22 cellular contexts compared by ENCODE assay signal in genomic region chr13:113769106-113769505, GRCh38.
"Had no signal": no experiment of that assay in that cellular context is flagged by ENCODE, and none has a peak within 500 bp of the region (broad histone marks: within the 10 kb centered on the region; RNA-seq: fewer than 3 reads in every experiment).

No MANE protein-coding gene starts in this region.

- H3K9me3 ChIP-seq: adrenal gland, breast epithelium had no signal

- H3K4me3 ChIP-seq: adrenal gland, breast epithelium had no signal

- H3K4me2 ChIP-seq: KMS-11 had no signal

- H3K36me3 ChIP-seq: adrenal gland, breast epithelium had no signal

- H3K9ac ChIP-seq: KMS-11 had no signal

- H3K27me3 ChIP-seq: adrenal gland, breast epithelium had no signal

- DNase-seq: activated B cell treated with CpG ODN at 0.5 μM for 24 hours; activated CD4-positive, alpha-beta T cell treated with anti-CD3 and anti-CD28 coated beads for 1 hour; activated CD4-positive, alpha-beta T cell treated with anti-CD3 and anti-CD28 coated beads, Interleukin-2, amount 10 ng/mL, durations not matched to agents 24 days and 14 days; activated CD4-positive, alpha-beta T cell treated with anti-CD3 and anti-CD28 coated beads, Interleukin-2, amount 50 U/mL, for 48 hours; activated naive CD4-positive, alpha-beta T cell treated with anti-CD3 and anti-CD28 coated beads, Interleukin-2, amount 50 U/mL, for 16 hours; activated naive CD8-positive, alpha-beta T cell treated with anti-CD3 and anti-CD28 coated beads, Interleukin-2, amount 10 ng/mL, durations not matched to agents 7 days and 5 days; activated T-cell treated with anti-CD3 and anti-CD28 coated beads for 4 hours; activated T-cell treated with anti-CD3 and anti-CD28 coated beads, Interleukin-2, amount 50 U/mL, for 48 hours; adrenal gland; anterior cingulate cortex; central memory CD4-positive, alpha-beta T cell; NCI-H1092; NCI-H1417; NCI-H2029; NCI-H510A treated with DMSO at 0.1 percent for 48 hours; NCI-H69; SHP77 treated with DMSO at 0.1 percent for 48 hours; T-cell; T-helper 2 cell; T1000 had no signal

- H3K4me1 ChIP-seq: adrenal gland, breast epithelium had no signal

- H3K27ac ChIP-seq: adrenal gland, breast epithelium, KMS-11 had no signal
